Comparison of ENCODE assay signal across 26 cellular contexts in the genomic region with DNA sequence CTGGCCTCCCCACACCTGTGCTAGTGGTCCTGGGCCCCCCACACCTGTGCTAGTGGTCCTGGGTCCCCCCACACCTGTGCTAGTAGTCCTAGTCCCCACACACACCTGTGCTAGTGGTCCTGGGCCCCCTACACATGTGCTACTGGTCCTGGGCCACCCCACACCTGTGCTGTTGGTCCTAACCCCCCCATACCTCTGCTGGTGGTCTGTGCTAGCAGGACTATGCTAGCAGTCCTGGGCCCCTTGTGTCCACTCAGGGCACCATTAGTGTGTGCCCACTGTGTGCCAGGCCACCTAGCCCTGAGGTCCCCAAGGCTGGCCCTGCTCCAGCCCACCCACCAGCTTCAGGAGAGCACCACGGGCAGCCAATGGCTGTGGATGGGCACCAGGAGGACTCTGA.
"Had no signal": no experiment of that assay in that cellular context is flagged by ENCODE, and none has a peak within 500 bp of the region (broad histone marks: within the 10 kb centered on the region; RNA-seq: fewer than 3 reads in every experiment).

No MANE protein-coding gene starts in this region.

- H3K4me3 ChIP-seq: left lung, lower lobe of right lung, neural progenitor cell, ovary, right atrium auricular region, right lobe of liver, smooth muscle cell, stomach, testis, thyroid gland, transverse colon, vagina had no signal

- H3K36me3 Mint-ChIP-seq: immature natural killer cell, mesothelial cell of epicardium, naive B cell, natural killer cell, neural progenitor cell had no signal

- H3K4me1 ChIP-seq: left lung, lower lobe of right lung, neural progenitor cell, right atrium auricular region, right lobe of liver, stomach, testis, thyroid gland, transverse colon, vagina had no signal

- H3K27me3 ChIP-seq: left lung, neural progenitor cell, ovary, right atrium auricular region, right lobe of liver, stomach, testis, thyroid gland, transverse colon, vagina had no signal

- DNase-seq: hypothalamus; immature natural killer cell; kidney; left colon; lower lobe of right lung; mesendoderm; naive B cell; natural killer cell; nephron progenitor cell; ovary; right lobe of liver; stimulated activated CD4-positive, alpha-beta T cell treated with anti-CD3 and anti-CD28 coated beads, Interleukin-1b, Interleukin-23, amount 100 ng/mL, for 48 hours; stimulated activated CD4-positive, alpha-beta T cell treated with anti-CD3 and anti-CD28 coated beads, Interleukin-2, amount 100 ng/mL, for 48 hours; stimulated activated CD4-positive, alpha-beta T cell treated with anti-CD3 and anti-CD28 coated beads, Interleukin-4, amount 100 ng/mL, for 4 hours; stimulated activated CD8-positive, alpha-beta memory T cell treated with anti-CD3 and anti-CD28 coated beads, Interleukin-4, amount 100 ng/mL, for 48 hours; stimulated activated naive CD4-positive, alpha-beta T cell; stomach; testis; thyroid gland; transverse colon had no signal

- H3K9me3 ChIP-seq: left lung, lower lobe of right lung, ovary, right atrium auricular region, right lobe of liver, stomach, testis, thyroid gland, transverse colon, vagina had no signal

- H3K4me1 Mint-ChIP-seq: immature natural killer cell, naive B cell, natural killer cell had no signal

- H3K27me3 Mint-ChIP-seq: naive B cell had no signal

- H3K9me3 Mint-ChIP-seq: immature natural killer cell, mesothelial cell of epicardium, natural killer cell, nephron progenitor cell, neural progenitor cell had no signal

- H3K27ac Mint-ChIP-seq: immature natural killer cell, mesothelial cell of epicardium, natural killer cell, nephron progenitor cell, neural progenitor cell had no signal

- H3K36me3 ChIP-seq: left lung, lower lobe of right lung, neural progenitor cell, ovary, right atrium auricular region, right lobe of liver, stomach, thyroid gland, transverse colon, vagina had no signal

- H3K4me3 Mint-ChIP-seq: immature natural killer cell, mesothelial cell of epicardium, natural killer cell, nephron progenitor cell, neural progenitor cell had no signal

- H3K27ac ChIP-seq: left lung, lower lobe of right lung, neural progenitor cell, ovary, right atrium auricular region, right lobe of liver, stomach, testis, thyroid gland, transverse colon, vagina had no signal

- ATAC-seq: left colon, left lung, natural killer cell had no signal
